In the genomic region with DNA sequence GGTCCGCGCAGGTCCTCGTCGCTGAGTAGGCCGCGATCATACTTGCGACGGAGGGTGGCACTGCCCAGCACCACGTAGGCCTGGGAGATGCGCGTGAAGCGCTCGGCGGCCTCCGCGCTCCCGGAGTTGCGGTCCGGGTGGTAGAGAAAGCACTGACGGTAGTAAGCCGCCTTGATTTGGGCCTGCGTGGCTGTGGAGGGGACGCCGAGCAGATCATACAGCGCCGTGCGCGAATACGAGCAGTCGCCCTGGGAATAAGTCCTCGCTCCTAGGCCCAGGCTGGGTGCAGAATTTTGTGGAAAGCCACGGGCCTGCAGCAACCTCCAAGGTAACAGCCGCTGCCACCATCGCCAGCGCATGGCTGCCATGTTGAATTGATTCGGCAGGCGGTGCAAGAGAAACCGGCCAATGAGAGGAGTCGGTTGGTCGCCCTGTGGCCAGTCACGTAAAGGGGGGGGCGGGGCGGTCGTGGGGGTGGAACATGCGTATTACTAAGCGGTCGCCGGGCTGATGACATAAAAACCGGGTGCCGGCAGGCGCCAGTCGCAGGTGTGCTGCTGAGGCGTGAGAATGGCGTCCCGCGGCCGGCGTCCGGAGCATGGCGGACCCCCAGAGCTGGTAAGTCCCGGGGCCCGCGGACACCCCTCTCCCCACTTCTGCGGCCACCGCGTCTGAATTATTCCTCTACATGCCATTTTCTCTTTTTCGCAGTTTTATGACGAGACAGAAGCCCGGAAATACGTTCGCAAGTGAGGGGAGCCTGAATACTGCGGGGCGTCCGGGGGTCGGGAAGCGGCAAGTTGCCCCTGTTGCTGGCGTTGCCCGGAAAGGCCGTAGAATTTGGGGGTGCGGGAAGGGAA, we compare ENCODE assay signal across 8 cellular contexts. TPM values are rescaled to one million over a fixed set of nuclear protein-coding genes. Genes with fewer than 3 reads are reported as not detected.
A peak's percentile ranks its signal among the peaks of the same experiment; 100 is the strongest.
DNase-seq lines count a peak whose midpoint lies in the region; ATAC-seq and TF ChIP-seq lines count a peak whose summit lies in the region.

A gene with protein sequence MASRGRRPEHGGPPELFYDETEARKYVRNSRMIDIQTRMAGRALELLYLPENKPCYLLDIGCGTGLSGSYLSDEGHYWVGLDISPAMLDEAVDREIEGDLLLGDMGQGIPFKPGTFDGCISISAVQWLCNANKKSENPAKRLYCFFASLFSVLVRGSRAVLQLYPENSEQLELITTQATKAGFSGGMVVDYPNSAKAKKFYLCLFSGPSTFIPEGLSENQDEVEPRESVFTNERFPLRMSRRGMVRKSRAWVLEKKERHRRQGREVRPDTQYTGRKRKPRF (plus strand): TSS at position 542 of the 860 bp plus-strand sequence. CDS start 29 bp downstream, at position 571.
A gene (minus strand): TSS at position 398 of the 860 bp plus-strand sequence. CDS start 30 bp downstream, at position 368.

- ATAC-seq in HG03432 (IDR thresholded peaks at IDR 0.05; ENCODE audit: unreplicated experiment) = peak; percentile 88

- TF ChIP-seq POLR2A in GM19193 (IDR thresholded peaks at IDR 0.05; ENCODE audit: extremely low read depth, insufficient read depth, insufficient read length) = peak; percentile 92

- peak; percentile 97 for DNase-seq in Ammon's horn (ENCODE audit: low spot score)
- peak; percentile 96 for DNase-seq in NCI-H460 (ENCODE audit: extremely low read depth, low read depth)
- DNase-seq in activated CD4-positive, alpha-beta T cell treated with anti-CD3 and anti-CD28 coated beads for 24 hours (ENCODE audit: low read depth in 2 of 2) = peak; percentile 97 to 98
- DNase-seq in cerebellum (ENCODE audit: low spot score) = peak; percentile 98
- DNase-seq in kidney tubule cell (ENCODE audit: low spot score) = peak; percentile 96
- peak; percentile 89 to 97 for DNase-seq in stimulated activated CD4-positive, alpha-beta T cell treated with anti-CD3 and anti-CD28 coated beads, Interleukin-1b, Interleukin-23, amount 100 ng/mL, for 1 hour (ENCODE audit: low read depth in 2 of 2)

RNA-seq across cellular contexts. Expression of the first gene that starts in this region (rescaled TPM):
- total RNA-seq in NCI-H460 (2014; rRNA removed; shearing (Covaris generic)) = 187 and 231 TPM in 2 replicates
- 84.2 and 85.7 TPM in 2 replicates for polyA plus RNA-seq in NCI-H460 (2014; cell fraction: nucleus; rRNA removed)
- 17.0 TPM for total RNA-seq in cerebellum

RNA-seq across cellular contexts. Expression of the second gene that starts in this region (rescaled TPM):
- total RNA-seq in NCI-H460 (2014; rRNA removed; shearing (Covaris generic)) = 2.8 and 3.5 TPM in 2 replicates
- polyA plus RNA-seq in NCI-H460 (2014; cell fraction: nucleus; rRNA removed) = 2.7 and 3.5 TPM in 2 replicates
- 3.3 TPM for total RNA-seq in cerebellum

Comparison
In these comparisons a context has a peak if more than half of its experiments do, and no peak if none do; other contexts are left out.
1. Peak in every context shown above with its lines: DNase-seq and ATAC-seq.
2. RNA of the first gene that starts in this region (total RNA-seq): 187 to 231 TPM in NCI-H460; 17.0 TPM in cerebellum (single experiment); every median in the first group is over 10 times any median in the second.